9 cellular contexts compared by ENCODE assay signal in genomic region chr12:48454675-48455074, GRCh38. TPM values are rescaled to one million over a fixed set of nuclear protein-coding genes. Genes with fewer than 3 reads are reported as not detected.
DNase-seq lines count a peak whose midpoint lies in the region; ATAC-seq and TF ChIP-seq lines count a peak whose summit lies in the region.
"Had no signal": no experiment of that assay in that cellular context is flagged by ENCODE, and none has a peak within 500 bp of the region (broad histone marks: within the 10 kb centered on the region; RNA-seq: fewer than 3 reads in every experiment).

No MANE protein-coding gene starts in this region.

- no peaks in the 10 kb centered on the region for H3K36me3 ChIP-seq in Panc1 (ENCODE audit: control insufficient read depth, insufficient read depth, low read length)

- in situ Hi-C loops in Panc1 (cut with HindIII; ENCODE audit: low pct_unique_long_range_greater_than_20kb, low sequenced_read_pairs) = no loop called here

- peaks cover 2 to 6% of the 10 kb centered on the region in 2 donors for H3K9me3 Mint-ChIP-seq in natural killer cell
- H3K9me3 Mint-ChIP-seq in natural killer cell treated with Interleukin-12 subunit alpha and Interleukin-12 subunit beta and Interleukin-15 and Interleukin-18, amount 100 ng/mL, for 72 hours = peaks cover 6% of the 10 kb centered on the region
- H3K9me3 Mint-ChIP-seq in activated naive CD4-positive, alpha-beta T cell treated with anti-CD3 and anti-CD28 coated beads, Interleukin-2, amount 50 U/mL, for 72 hours = peaks cover 6 to 11% of the 10 kb centered on the region in 2 donors

- H3K27me3 ChIP-seq in Panc1 (ENCODE audit: control insufficient read depth, insufficient read depth, low read length) = peaks cover 25% of the 10 kb centered on the region

- intact Hi-C loops in natural killer cell (cut with micrococcal nuclease) = loop anchor here (10.0 kb wide), 1 partner anchor 270 kb away; the partner anchor contains the start of gene CCDC184
- intact Hi-C loops in Panc1 (cut with micrococcal nuclease; ENCODE audit: unreplicated experiment) = loop anchor here (5.0 kb wide), 1 partner anchor 257 kb away; no protein-coding TSS in a partner anchor

- CTCF ChIA-PET in Panc1 (lab: Charles Lee) = no interaction called here

- POLR2A ChIA-PET in Panc1 (lab: Charles Lee) = no interaction called here

- H3K36me3 Mint-ChIP-seq in natural killer cell = peaks cover 9% of the 10 kb centered on the region
- H3K36me3 Mint-ChIP-seq in natural killer cell treated with Interleukin-12 subunit alpha and Interleukin-12 subunit beta and Interleukin-15 and Interleukin-18, amount 100 ng/mL, for 72 hours = peaks cover 7% of the 10 kb centered on the region
- H3K36me3 Mint-ChIP-seq in activated naive CD4-positive, alpha-beta T cell treated with anti-CD3 and anti-CD28 coated beads, Interleukin-2, amount 50 U/mL, for 72 hours = peaks cover 6 to 12% of the 10 kb centered on the region in 2 donors

- TF ChIP-seq CTCF in natural killer cell (IDR thresholded peaks at IDR 0.05) = peak; percentile 48
- TF ChIP-seq CTCF in Panc1 (IDR thresholded peaks at IDR 0.05) = peak; percentile 61
- TF ChIP-seq CTCF in fibroblast of the aortic adventitia (IDR thresholded peaks at IDR 0.05; ENCODE audit: insufficient read depth, low read length) = peak; percentile 61

- H3K27ac ChIP-seq in Panc1 (ENCODE audit: low read length) = no peak overlapping the region

- no peak overlapping the region for H3K27ac Mint-ChIP-seq in natural killer cell
- H3K27ac Mint-ChIP-seq in natural killer cell treated with Interleukin-12 subunit alpha and Interleukin-12 subunit beta and Interleukin-15 and Interleukin-18, amount 100 ng/mL, for 72 hours = no peak overlapping the region
- no peak overlapping the region for H3K27ac Mint-ChIP-seq in activated naive CD4-positive, alpha-beta T cell treated with anti-CD3 and anti-CD28 coated beads, Interleukin-2, amount 50 U/mL, for 72 hours

- ATAC-seq in natural killer cell = peak; percentile 53 to 58 (median 57)
- ATAC-seq in natural killer cell treated with Interleukin-12 subunit alpha and Interleukin-12 subunit beta and Interleukin-15 and Interleukin-18, amount 100 ng/mL, for 72 hours = no peak
- peak; percentile 71; the same call in 1 of the 2 replicates for ATAC-seq in Panc1
- no peak for ATAC-seq in HG03342 (IDR thresholded peaks at IDR 0.05; ENCODE audit: unreplicated experiment)
- ATAC-seq in HG02870 (IDR thresholded peaks at IDR 0.05; ENCODE audit: unreplicated experiment) = no peak
- no peak for ATAC-seq in activated naive CD4-positive, alpha-beta T cell treated with anti-CD3 and anti-CD28 coated beads, Interleukin-2, amount 50 U/mL, for 72 hours

- H3K4me3 ChIP-seq in Panc1 (ENCODE audit: low read depth in 2 of 2, low read length in 2 of 2) (no peak overlapping the region), fibroblast of the aortic adventitia (ENCODE audit: low read depth, low read length) (no peak overlapping the region)

- H3K4me3 Mint-ChIP-seq in natural killer cell = no peak overlapping the region
- no peak overlapping the region for H3K4me3 Mint-ChIP-seq in natural killer cell treated with Interleukin-12 subunit alpha and Interleukin-12 subunit beta and Interleukin-15 and Interleukin-18, amount 100 ng/mL, for 72 hours

- no peaks in the 10 kb centered on the region for H3K4me1 ChIP-seq in Panc1 (ENCODE audit: control insufficient read depth, insufficient read depth, low read length)

- peaks cover 13 to 25% of the 10 kb centered on the region in 2 donors for H3K27me3 Mint-ChIP-seq in natural killer cell (ENCODE audit: low read depth in 2 of 2)
- H3K27me3 Mint-ChIP-seq in natural killer cell treated with Interleukin-12 subunit alpha and Interleukin-12 subunit beta and Interleukin-15 and Interleukin-18, amount 100 ng/mL, for 72 hours = peaks cover 38 to 41% of the 10 kb centered on the region in 2 donors

- BruUV-seq in Panc1 (replicated peaks; lab: Mats Ljungman, UMichigan) = no TSS peak

- H3K4me1 Mint-ChIP-seq in natural killer cell = no peaks in the 10 kb centered on the region
- H3K4me1 Mint-ChIP-seq in natural killer cell treated with Interleukin-12 subunit alpha and Interleukin-12 subunit beta and Interleukin-15 and Interleukin-18, amount 100 ng/mL, for 72 hours (ENCODE audit: low read depth in 2 of 2) = no peaks in the 10 kb centered on the region

- DNase-seq in natural killer cell (no peak), Panc1 (ENCODE audit: low read depth, low spot score) (no peak), fibroblast of the aortic adventitia (ENCODE audit: low read depth) (peak; percentile 66), NCI-H2029 treated with DMSO at 0.1 percent for 48 hours (lab: John Stamatoyannopoulos, UW) (no peak)
- DNase-seq in natural killer cell treated with Interleukin-12 subunit alpha and Interleukin-12 subunit beta and Interleukin-15 and Interleukin-18, amount 100 ng/mL, for 72 hours (ENCODE audit: low spot score) = no peak
- DNase-seq in activated naive CD4-positive, alpha-beta T cell treated with anti-CD3 and anti-CD28 coated beads, Interleukin-2, amount 50 U/mL, for 72 hours (ENCODE audit: low spot score in 2 of 2) = no peak
- DNase-seq: NCI-H524 treated with DMSO at 0.1 percent for 48 hours had no signal

- no peaks in the 10 kb centered on the region for H3K9me3 ChIP-seq in Panc1 (ENCODE audit: control insufficient read depth, insufficient read depth, low read depth, low read length)

RNA-seq across cellular contexts. Expression of gene ANP32D, which starts 17.7 kb away (rescaled TPM):
- total RNA-seq in natural killer cell (not detected), Panc1 (2021; ENCODE audit: unreplicated experiment) (not detected), fibroblast of the aortic adventitia (ENCODE audit: low replicate concordance) (1.1 TPM in 1 of 2 replicates, not detected in the other)
- total RNA-seq in natural killer cell treated with Interleukin-12 subunit alpha and Interleukin-12 subunit beta and Interleukin-15 and Interleukin-18, amount 100 ng/mL, for 72 hours = not detected
- 0.34 TPM for polyA plus RNA-seq in Panc1 (2012; ENCODE audit: insufficient read length)
- not detected for total RNA-seq in activated naive CD4-positive, alpha-beta T cell treated with anti-CD3 and anti-CD28 coated beads, Interleukin-2, amount 50 U/mL, for 72 hours

RNA-seq across cellular contexts. Expression of gene C12orf54, which starts 27.6 kb away (rescaled TPM):
- total RNA-seq in natural killer cell (not detected), Panc1 (2021; ENCODE audit: unreplicated experiment) (not detected), fibroblast of the aortic adventitia (ENCODE audit: low replicate concordance) (not detected in 2 replicates)
- total RNA-seq in natural killer cell treated with Interleukin-12 subunit alpha and Interleukin-12 subunit beta and Interleukin-15 and Interleukin-18, amount 100 ng/mL, for 72 hours = not detected
- 0.34 TPM for polyA plus RNA-seq in Panc1 (2012; ENCODE audit: insufficient read length)
- not detected for total RNA-seq in activated naive CD4-positive, alpha-beta T cell treated with anti-CD3 and anti-CD28 coated beads, Interleukin-2, amount 50 U/mL, for 72 hours

Comparison
In these comparisons a context has a peak if more than half of its experiments do, and no peak if none do; other contexts are left out.
1. ATAC-seq: peak in natural killer cell (3 of 3) and Panc1 (single experiment); none in natural killer cell treated with Interleukin-12 subunit alpha and Interleukin-12 subunit beta and Interleukin-15 and Interleukin-18, amount 100 ng/mL, for 72 hours (0 of 2), HG03342 (single experiment), HG02870 (single experiment) and activated naive CD4-positive, alpha-beta T cell treated with anti-CD3 and anti-CD28 coated beads, Interleukin-2, amount 50 U/mL, for 72 hours (0 of 2).
2. Peak in every context shown above with its lines, with median percentiles within 50 percentile points of each other: CTCF ChIP-seq.